ENCODE assay signal across 8 cellular contexts in the genomic region with DNA sequence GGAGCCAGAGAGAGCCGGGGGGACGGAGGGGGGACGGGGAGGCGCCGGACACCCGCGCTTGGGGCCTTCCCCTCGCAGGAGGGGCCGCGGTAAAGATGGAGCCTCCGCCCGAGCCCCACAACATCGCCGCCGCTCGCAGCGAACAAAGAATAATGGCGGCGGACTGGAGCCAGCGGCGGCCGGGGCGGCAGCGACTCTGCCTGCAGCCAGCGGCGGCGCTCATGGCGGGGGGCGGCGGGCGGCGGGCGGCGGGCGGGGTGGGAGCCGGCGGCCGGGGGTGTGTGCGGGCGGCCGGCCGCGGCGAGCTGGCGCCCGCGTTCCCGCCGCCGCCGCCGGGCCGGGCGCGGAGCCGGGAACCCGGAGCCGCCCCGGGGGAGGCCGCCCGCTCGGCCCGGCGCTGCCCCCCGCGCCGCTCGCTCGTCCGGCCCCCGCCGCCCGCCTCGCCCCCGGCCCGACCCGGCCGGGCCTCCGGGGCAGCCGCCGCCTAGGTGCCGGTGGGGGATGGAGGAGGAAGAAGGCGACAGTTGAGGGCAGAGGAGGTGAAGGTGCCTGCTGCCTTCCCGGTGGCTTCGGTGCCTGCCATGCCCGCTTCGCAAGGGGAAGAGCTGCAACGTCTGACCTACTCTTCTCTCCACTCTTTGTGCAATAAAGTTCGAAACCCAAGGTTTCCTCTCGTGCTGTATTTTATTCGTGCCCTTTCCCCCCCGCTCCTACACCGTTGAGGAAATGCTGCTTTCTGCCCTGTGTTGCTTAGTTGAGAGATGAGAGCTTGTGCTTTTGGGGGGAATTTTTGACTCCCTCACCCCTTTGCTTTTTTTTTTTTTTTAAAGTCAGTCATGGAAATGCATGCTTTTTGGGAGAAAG. TPM values are rescaled to one million over a fixed set of nuclear protein-coding genes. Genes with fewer than 3 reads are reported as not detected.
DNase-seq lines count a peak whose midpoint lies in the region; ATAC-seq and TF ChIP-seq lines count a peak whose summit lies in the region.

No MANE protein-coding gene starts in this region.

- no peaks in the 10 kb centered on the region for H3K9me3 ChIP-seq in upper lobe of left lung

- H3K27ac ChIP-seq in foreskin keratinocyte (peak overlapping the region; percentile 90), upper lobe of left lung (peak overlapping the region; percentile 99 to 100 (median 99))

- TF ChIP-seq EP300 in upper lobe of left lung (IDR thresholded peaks at IDR 0.05): no peak

- peak; percentile 10 for ATAC-seq in HG03280 (IDR thresholded peaks at IDR 0.05; ENCODE audit: unreplicated experiment)
- ATAC-seq in foreskin keratinocyte: no peak
- ATAC-seq in upper lobe of left lung (ENCODE audit: low FRiP score in 2 of 2): no peak

- H3K4me3 ChIP-seq in upper lobe of left lung: peak overlapping the region; percentile 72 to 84 (median 78)

- WGBS in upper lobe of left lung, 2 donors: 0 to 1% methylated on average over 21 to 22 of the region's 93 CpGs

- no peaks in the 10 kb centered on the region for H3K36me3 ChIP-seq in upper lobe of left lung

- peak in 3 of 4 donors; percentile 54 to 86 (median 86) for TF ChIP-seq POLR2A in upper lobe of left lung (IDR thresholded peaks at IDR 0.05)

- TF ChIP-seq CTCF in foreskin keratinocyte (conservative IDR thresholded peaks at IDR 0.05) (no peak), upper lobe of left lung (IDR thresholded peaks at IDR 0.05) (peak in 1 of 6 experiments; percentile 9)

- H3K4me1 ChIP-seq in foreskin keratinocyte (peaks cover 8% of the 10 kb centered on the region), upper lobe of left lung (peaks cover 40 to 56% (median 45%) of the 10 kb centered on the region in 4 donors)

- H3K27me3 ChIP-seq in foreskin keratinocyte: no peaks in the 10 kb centered on the region
- no peaks in the 10 kb centered on the region for H3K27me3 ChIP-seq in upper lobe of left lung

- peak; percentile 18 to 28 for DNase-seq in NCI-H524 (lab: John Stamatoyannopoulos, UW)
- no peak for DNase-seq in NCI-H524 treated with DMSO at 0.1 percent for 48 hours (lab: John Stamatoyannopoulos, UW)
- peak; percentile 46 for DNase-seq in RPMI7951 (ENCODE audit: low read depth)
- DNase-seq in activated effector memory CD4-positive, alpha-beta T cell treated with Interleukin-2 at 50 U/mL for 16 hours: peak; percentile 41
- DNase-seq in foreskin keratinocyte: no peak
- DNase-seq in nucleus accumbens (lab: John Stamatoyannopoulos, UW): peak in 40 of 56 donors; percentile 3 to 55 (median 22)
- DNase-seq in upper lobe of left lung: peak; percentile 45 to 93

RNA-seq across cellular contexts. Expression of a gene that starts 0.6 kb away (rescaled TPM):
- 28.0 and 39.8 TPM in 2 replicates for total RNA-seq in RPMI7951 (2014; rRNA removed; shearing (Covaris generic))
- 46.1 and 50.6 TPM in 2 replicates for total RNA-seq in foreskin keratinocyte
- 7.4 and 10.1 TPM in 2 replicates for polyA plus RNA-seq in foreskin keratinocyte
- 10 to 100 TPM; 15.7 to 75.5 (median 41.8) TPM for total RNA-seq in upper lobe of left lung

Comparison
In these comparisons a context has a peak if more than half of its experiments do, and no peak if none do; other contexts are left out.
1. DNase-seq: peak in NCI-H524 (2 of 2), RPMI7951 (single experiment), activated effector memory CD4-positive, alpha-beta T cell treated with Interleukin-2 at 50 U/mL for 16 hours (single experiment), nucleus accumbens (40 of 56) and upper lobe of left lung (2 of 2); none in NCI-H524 treated with DMSO at 0.1 percent for 48 hours (single experiment) and foreskin keratinocyte (0 of 2).